1 cellular context compared by ENCODE assay signal in the genomic region with DNA sequence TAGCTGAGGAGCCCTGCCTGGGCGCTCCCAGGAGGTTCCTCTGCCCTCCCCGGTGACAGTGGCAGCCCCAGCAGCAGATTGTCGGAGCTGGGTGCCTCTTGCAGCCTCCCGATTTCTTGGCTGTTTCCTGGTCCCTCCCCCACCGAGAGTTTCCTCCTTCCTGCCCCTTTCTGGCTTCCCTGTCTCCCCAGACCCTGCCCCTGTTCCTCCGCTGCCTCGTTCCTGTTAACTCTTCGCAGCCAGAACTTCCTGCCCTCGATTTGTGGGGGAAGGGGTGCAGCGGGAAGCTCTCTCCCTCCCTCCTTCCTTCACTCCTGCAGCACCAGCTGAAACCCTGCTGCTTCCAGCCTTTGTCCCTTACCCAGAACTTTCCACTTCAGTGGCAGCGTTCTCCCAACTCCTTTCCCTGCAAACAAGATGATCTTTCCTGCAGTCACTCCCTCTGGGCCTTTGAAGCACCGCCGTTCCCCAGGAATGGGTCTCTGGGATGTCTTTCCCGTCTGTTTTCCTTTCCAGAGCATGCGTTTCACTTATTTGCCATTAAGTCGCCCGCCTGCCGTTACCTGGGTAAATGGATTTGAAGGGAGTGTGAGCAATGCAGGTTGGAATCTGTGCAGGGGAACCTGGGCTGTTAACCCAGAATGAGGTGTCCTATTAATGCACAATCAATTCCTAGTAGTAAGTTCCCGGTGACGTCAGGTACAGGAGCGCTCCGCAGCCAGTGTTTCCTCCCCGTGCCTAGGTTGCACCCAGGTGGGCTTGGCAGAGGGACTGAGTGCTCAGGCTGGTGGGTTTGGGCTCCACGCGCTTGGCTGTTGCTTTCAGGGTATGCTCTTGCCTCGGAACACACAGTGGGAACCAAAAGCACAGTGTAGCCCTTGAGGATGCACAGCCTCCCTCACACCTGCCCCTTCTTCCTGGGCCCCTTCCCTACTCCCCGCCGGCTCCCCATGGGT.
TF ChIP-seq lines count a peak whose summit lies in the region.

No MANE protein-coding gene starts in this region.

TF ChIP-seq in HepG2, 621 proteins besides CTCF, POLR2A, EP300 and RAD21:
- TF ChIP-seq, protein P1, sequence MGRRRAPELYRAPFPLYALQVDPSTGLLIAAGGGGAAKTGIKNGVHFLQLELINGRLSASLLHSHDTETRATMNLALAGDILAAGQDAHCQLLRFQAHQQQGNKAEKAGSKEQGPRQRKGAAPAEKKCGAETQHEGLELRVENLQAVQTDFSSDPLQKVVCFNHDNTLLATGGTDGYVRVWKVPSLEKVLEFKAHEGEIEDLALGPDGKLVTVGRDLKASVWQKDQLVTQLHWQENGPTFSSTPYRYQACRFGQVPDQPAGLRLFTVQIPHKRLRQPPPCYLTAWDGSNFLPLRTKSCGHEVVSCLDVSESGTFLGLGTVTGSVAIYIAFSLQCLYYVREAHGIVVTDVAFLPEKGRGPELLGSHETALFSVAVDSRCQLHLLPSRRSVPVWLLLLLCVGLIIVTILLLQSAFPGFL (CRISPR knock-in tag; IDR thresholded peaks at IDR 0.05) = no peak
- TF ChIP-seq, protein P2, sequence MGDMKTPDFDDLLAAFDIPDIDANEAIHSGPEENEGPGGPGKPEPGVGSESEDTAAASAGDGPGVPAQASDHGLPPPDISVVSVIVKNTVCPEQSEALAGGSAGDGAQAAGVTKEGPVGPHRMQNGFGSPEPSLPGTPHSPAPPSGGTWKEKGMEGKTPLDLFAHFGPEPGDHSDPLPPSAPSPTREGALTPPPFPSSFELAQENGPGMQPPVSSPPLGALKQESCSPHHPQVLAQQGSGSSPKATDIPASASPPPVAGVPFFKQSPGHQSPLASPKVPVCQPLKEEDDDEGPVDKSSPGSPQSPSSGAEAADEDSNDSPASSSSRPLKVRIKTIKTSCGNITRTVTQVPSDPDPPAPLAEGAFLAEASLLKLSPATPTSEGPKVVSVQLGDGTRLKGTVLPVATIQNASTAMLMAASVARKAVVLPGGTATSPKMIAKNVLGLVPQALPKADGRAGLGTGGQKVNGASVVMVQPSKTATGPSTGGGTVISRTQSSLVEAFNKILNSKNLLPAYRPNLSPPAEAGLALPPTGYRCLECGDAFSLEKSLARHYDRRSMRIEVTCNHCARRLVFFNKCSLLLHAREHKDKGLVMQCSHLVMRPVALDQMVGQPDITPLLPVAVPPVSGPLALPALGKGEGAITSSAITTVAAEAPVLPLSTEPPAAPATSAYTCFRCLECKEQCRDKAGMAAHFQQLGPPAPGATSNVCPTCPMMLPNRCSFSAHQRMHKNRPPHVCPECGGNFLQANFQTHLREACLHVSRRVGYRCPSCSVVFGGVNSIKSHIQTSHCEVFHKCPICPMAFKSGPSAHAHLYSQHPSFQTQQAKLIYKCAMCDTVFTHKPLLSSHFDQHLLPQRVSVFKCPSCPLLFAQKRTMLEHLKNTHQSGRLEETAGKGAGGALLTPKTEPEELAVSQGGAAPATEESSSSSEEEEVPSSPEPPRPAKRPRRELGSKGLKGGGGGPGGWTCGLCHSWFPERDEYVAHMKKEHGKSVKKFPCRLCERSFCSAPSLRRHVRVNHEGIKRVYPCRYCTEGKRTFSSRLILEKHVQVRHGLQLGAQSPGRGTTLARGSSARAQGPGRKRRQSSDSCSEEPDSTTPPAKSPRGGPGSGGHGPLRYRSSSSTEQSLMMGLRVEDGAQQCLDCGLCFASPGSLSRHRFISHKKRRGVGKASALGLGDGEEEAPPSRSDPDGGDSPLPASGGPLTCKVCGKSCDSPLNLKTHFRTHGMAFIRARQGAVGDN (CRISPR knock-in tag; IDR thresholded peaks at IDR 0.05) = no peak
- TF ChIP-seq SALL2 (CRISPR knock-in tag; IDR thresholded peaks at IDR 0.05) = no peak
- TF ChIP-seq ZNF124 (CRISPR knock-in tag; IDR thresholded peaks at IDR 0.05) = no peak
- no peak for TF ChIP-seq ZNF256 (CRISPR knock-in tag; conservative IDR thresholded peaks at IDR 0.05)
- TF ChIP-seq, protein P3, sequence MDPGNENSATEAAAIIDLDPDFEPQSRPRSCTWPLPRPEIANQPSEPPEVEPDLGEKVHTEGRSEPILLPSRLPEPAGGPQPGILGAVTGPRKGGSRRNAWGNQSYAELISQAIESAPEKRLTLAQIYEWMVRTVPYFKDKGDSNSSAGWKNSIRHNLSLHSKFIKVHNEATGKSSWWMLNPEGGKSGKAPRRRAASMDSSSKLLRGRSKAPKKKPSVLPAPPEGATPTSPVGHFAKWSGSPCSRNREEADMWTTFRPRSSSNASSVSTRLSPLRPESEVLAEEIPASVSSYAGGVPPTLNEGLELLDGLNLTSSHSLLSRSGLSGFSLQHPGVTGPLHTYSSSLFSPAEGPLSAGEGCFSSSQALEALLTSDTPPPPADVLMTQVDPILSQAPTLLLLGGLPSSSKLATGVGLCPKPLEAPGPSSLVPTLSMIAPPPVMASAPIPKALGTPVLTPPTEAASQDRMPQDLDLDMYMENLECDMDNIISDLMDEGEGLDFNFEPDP (CRISPR knock-in tag; conservative IDR thresholded peaks at IDR 0.05) = no peak
- no peak for TF ChIP-seq ZNF577 (CRISPR knock-in tag; IDR thresholded peaks at IDR 0.05; ENCODE audit: borderline replicate concordance, low read depth)
- TF ChIP-seq ZNF121 (CRISPR knock-in tag; IDR thresholded peaks at IDR 0.05) = no peak
